ENCODE assay signal across 13 cellular contexts in genomic region chr19:54919641-54920563, GRCh38. TPM values are rescaled to one million over a fixed set of nuclear protein-coding genes. Genes with fewer than 3 reads are reported as not detected.
DNase-seq lines count a peak whose midpoint lies in the region; ATAC-seq and TF ChIP-seq lines count a peak whose summit lies in the region.
"Not testable (repeated sequence)": the region's sequence is repeated elsewhere in the genome, so short reads cannot be mapped to it uniquely, and the experiment has no call there.
"Had no signal": no experiment of that assay in that cellular context is flagged by ENCODE, and none has a peak within 500 bp of the region (broad histone marks: within the 10 kb centered on the region; RNA-seq: fewer than 3 reads in every experiment).

No MANE protein-coding gene starts in this region.

- H3K79me2 ChIP-seq in Loucy (ENCODE audit: insufficient read depth, low read length); PC-3 (ENCODE audit: low read length); mesendoderm (ENCODE audit: control insufficient read depth, insufficient read depth, low read length); smooth muscle cell (ENCODE audit: low read depth): not testable (repeated sequence)

- not testable (repeated sequence) for H4K8ac ChIP-seq in mesendoderm (ENCODE audit: low read depth, low read length)

- not testable (repeated sequence) for H2BK15ac ChIP-seq in mesendoderm (replicated peaks; ENCODE audit: low read depth)

- H3K9ac ChIP-seq in Loucy (ENCODE audit: low read depth, low read length, poor library complexity, severe bottlenecking); PC-3 (ENCODE audit: low read length); mesendoderm (ENCODE audit: low read length); smooth muscle cell (ENCODE audit: low read depth): not testable (repeated sequence)

- H3K4me2 ChIP-seq in Loucy (ENCODE audit: low read depth, low read length, poor library complexity, severe bottlenecking); PC-3 (ENCODE audit: low read length); mesendoderm (ENCODE audit: low read length); smooth muscle cell: not testable (repeated sequence)

- not testable (repeated sequence) for H4K5ac ChIP-seq in mesendoderm (ENCODE audit: low read length)

- H3K27ac ChIP-seq in C4-2B; PC-3 (ENCODE audit: low read length); mesendoderm (ENCODE audit: low read depth, low read length); smooth muscle cell (ENCODE audit: low read depth): not testable (repeated sequence)

- not testable (repeated sequence) for H3K79me1 ChIP-seq in mesendoderm (ENCODE audit: low read length)

- H3K4ac ChIP-seq in mesendoderm (ENCODE audit: low read depth, low read length), result not testable (repeated sequence)

- H2BK5ac ChIP-seq in mesendoderm (ENCODE audit: low read length), result not testable (repeated sequence)

- not testable (repeated sequence) for ATAC-seq in PC-3

- intact Hi-C loops in PC-3 (cut with micrococcal nuclease), result not testable (repeated sequence)

- not testable (repeated sequence) for DNase-seq in PC-3; fibroblast of villous mesenchyme (ENCODE audit: low read depth); smooth muscle cell (lab: John Stamatoyannopoulos, UW; ENCODE audit: unreplicated experiment)
- DNase-seq in activated CD4-positive, alpha-beta T cell treated with anti-CD3 and anti-CD28 coated beads for 48 hours, result peak; percentile 15
- peak; percentile 59 for DNase-seq in mesendoderm

- not testable (repeated sequence) for H3F3A ChIP-seq in Loucy (ENCODE audit: low read depth); PC-3 (ENCODE audit: low read length, unreplicated experiment); smooth muscle cell (ENCODE audit: low read depth)

- not testable (repeated sequence) for H3K36me3 ChIP-seq in Loucy (ENCODE audit: insufficient read depth, low read length); PC-3 (ENCODE audit: low read depth, low read length); mesendoderm (ENCODE audit: control insufficient read depth, insufficient read depth, low read length); smooth muscle cell (ENCODE audit: low read depth)

- H3K9me2 ChIP-seq in Loucy (replicated peaks; ENCODE audit: low read depth, low read length); PC-3 (replicated peaks; ENCODE audit: low read length): not testable (repeated sequence)

- not testable (repeated sequence) for H3K27me3 ChIP-seq in Loucy (ENCODE audit: insufficient read depth, low read length, poor library complexity, severe bottlenecking); mesendoderm (ENCODE audit: insufficient read depth, low read length, poor library complexity); smooth muscle cell (ENCODE audit: low read depth)
- peaks cover 63% of the 10 kb centered on the region for H3K27me3 ChIP-seq in PC-3 (ENCODE audit: low read length)

- not testable (repeated sequence) for H2BK120ac ChIP-seq in mesendoderm (ENCODE audit: low read depth, low read length)

- not testable (repeated sequence) for H3K23ac ChIP-seq in mesendoderm (ENCODE audit: low read length)

- not testable (repeated sequence) for H3K56ac ChIP-seq in mesendoderm (ENCODE audit: low read length)

- H2AK5ac ChIP-seq in mesendoderm (ENCODE audit: low read length), result not testable (repeated sequence)

- H3K4me1 ChIP-seq in Loucy (ENCODE audit: insufficient read depth, low read length, poor library complexity, severe bottlenecking); PC-3 (ENCODE audit: insufficient read depth, low read length); mesendoderm (ENCODE audit: control insufficient read depth, low read depth, low read length); smooth muscle cell (ENCODE audit: low read depth): not testable (repeated sequence)

- H4K20me1 ChIP-seq in Loucy (ENCODE audit: insufficient read depth, low read length, poor library complexity, severe bottlenecking); PC-3 (ENCODE audit: low read length); smooth muscle cell (ENCODE audit: low read depth): not testable (repeated sequence)

- not testable (repeated sequence) for H2AFZ ChIP-seq in Loucy (ENCODE audit: low read length); PC-3 (ENCODE audit: low read length); smooth muscle cell (ENCODE audit: low read depth)

- peak; percentile 71 for TF ChIP-seq CTCF in C4-2B (conservative IDR thresholded peaks at IDR 0.05)
- peak; percentile 31; the same call in 2 of the 3 replicates for TF ChIP-seq CTCF in GM12872 (IDR thresholded peaks at IDR 0.05; ENCODE audit: insufficient read depth, low read depth, low read length)
- peak; percentile 27; the same call in 1 of the 2 replicates for TF ChIP-seq CTCF in Loucy (conservative IDR thresholded peaks at IDR 0.05; ENCODE audit: low read length)
- peak; percentile 48; the same call in 1 of the 2 replicates for TF ChIP-seq CTCF in PC-3 (conservative IDR thresholded peaks at IDR 0.05; ENCODE audit: low read depth, low read length)
- TF ChIP-seq CTCF in fibroblast of villous mesenchyme (IDR thresholded peaks at IDR 0.05; ENCODE audit: insufficient read depth, low read depth, low read length), result peak; percentile 10
- peak; percentile 37 for TF ChIP-seq CTCF in smooth muscle cell (IDR thresholded peaks at IDR 0.05; ENCODE audit: borderline replicate concordance, insufficient read depth, poor library complexity, severe bottlenecking)

- POLR2A ChIA-PET in PC-3 (lab: Charles Lee; ENCODE audit: unreplicated experiment), result not testable (repeated sequence)

- peak overlapping the region; percentile 2 for H3K18ac ChIP-seq in mesendoderm (ENCODE audit: low read length)

- not testable (repeated sequence) for H3K4me3 ChIP-seq in Loucy (ENCODE audit: low read length, poor library complexity, severe bottlenecking); PC-3 (ENCODE audit: low read length); fibroblast of villous mesenchyme (ENCODE audit: low read depth, low read length); mesendoderm (ENCODE audit: low read length); smooth muscle cell

- no CpG with 5 or more reads among the region's 24 CpGs for WGBS in mesendoderm (ENCODE audit: extremely low coverage, insufficient coverage, low lambda C conversion rate)
- 50% methylated on average over 19 of the region's 24 CpGs for WGBS in smooth muscle cell (ENCODE audit: low lambda C conversion rate)

- BruUV-seq in PC-3 (replicated peaks; lab: Mats Ljungman, UMichigan), result not testable (repeated sequence)

- not testable (repeated sequence) for H3K9me3 ChIP-seq in Loucy (ENCODE audit: insufficient read depth, low read depth, low read length); PC-3 (ENCODE audit: low read length); smooth muscle cell (replicated peaks; ENCODE audit: low read depth)

- CTCF ChIA-PET in PC-3 (lab: Charles Lee), result not testable (repeated sequence)

RNA-seq across cellular contexts. Expression of gene NCR1, which starts 14.0 kb away (rescaled TPM):
- not detected in 2 replicates for total RNA-seq in PC-3 (2014; rRNA removed)
- not detected in 2 replicates for total RNA-seq in fibroblast of villous mesenchyme
- polyA plus RNA-seq in mesendoderm (2013, experiment 1 of 2), result 4.1 TPM
- 3.6 TPM for polyA plus RNA-seq in mesendoderm (2013, experiment 2 of 2)
- 1.7 TPM in 1 of 2 replicates, not detected in the other for total RNA-seq in smooth muscle cell
- 0.64 TPM in 1 of 2 replicates, not detected in the other for polyA plus RNA-seq in smooth muscle cell
- total RNA-seq: occipital lobe, Right ventricle myocardium inferior, ureter had no signal

RNA-seq across cellular contexts. Expression of gene NLRP7, which starts 27.4 kb away (rescaled TPM):
- total RNA-seq in PC-3 (2014; rRNA removed), result not detected in 2 replicates
- total RNA-seq in fibroblast of villous mesenchyme, result not detected in 2 replicates
- polyA plus RNA-seq in mesendoderm (2013, experiment 1 of 2), result 0.58 TPM
- 0.62 TPM for polyA plus RNA-seq in mesendoderm (2013, experiment 2 of 2)
- 0.18 and 1.3 TPM in 2 replicates for total RNA-seq in smooth muscle cell
- 0.29 and 1.7 TPM in 2 replicates for polyA plus RNA-seq in smooth muscle cell
- total RNA-seq: activated CD8-positive, alpha-beta T cell treated with anti-CD3 and anti-CD28 coated beads, Interleukin-2, amount 10 ng/mL, durations not matched to agents 7 days and 5 days; occipital lobe; Right ventricle myocardium inferior; T-cell; ureter had no signal

RNA-seq across cellular contexts. Expression of gene FCAR, which starts 45.9 kb away (rescaled TPM):
- not detected in 2 replicates for total RNA-seq in PC-3 (2014; rRNA removed)
- total RNA-seq in fibroblast of villous mesenchyme, result not detected in 2 replicates
- not detected for polyA plus RNA-seq in mesendoderm (2013, experiment 1 of 2)
- not detected for polyA plus RNA-seq in mesendoderm (2013, experiment 2 of 2)
- total RNA-seq in smooth muscle cell, result not detected in 2 replicates
- polyA plus RNA-seq in smooth muscle cell, result not detected in 2 replicates
- total RNA-seq: activated CD8-positive, alpha-beta T cell treated with anti-CD3 and anti-CD28 coated beads, Interleukin-2, amount 10 ng/mL, durations not matched to agents 7 days and 5 days; occipital lobe had no signal

RNA-seq across cellular contexts. Expression of gene NLRP2, which starts 46.3 kb away (rescaled TPM):
- total RNA-seq in PC-3 (2014; rRNA removed) (not detected in 2 replicates), fibroblast of villous mesenchyme (0.32 and 1.3 TPM in 2 replicates), smooth muscle cell (37.9 and 52.2 TPM in 2 replicates)
- polyA plus RNA-seq in mesendoderm (2013, experiment 1 of 2), result 0.38 TPM
- 0.46 TPM for polyA plus RNA-seq in mesendoderm (2013, experiment 2 of 2)
- 13.7 and 42.5 TPM in 2 replicates for polyA plus RNA-seq in smooth muscle cell

Comparison
In these comparisons a context has a peak if more than half of its experiments do, and no peak if none do; other contexts are left out.
1. CTCF ChIP-seq: peak in every context shown above with its lines; median percentile 71 in C4-2B; 48 in PC-3; 37 in smooth muscle cell; 31 in GM12872; 27 in Loucy; 10 in fibroblast of villous mesenchyme.